Comparison of ENCODE assay signal across 11 cellular contexts in genomic region chr2:152500336-152500735, GRCh38.
DNase-seq lines count a peak whose midpoint lies in the region; ATAC-seq and TF ChIP-seq lines count a peak whose summit lies in the region.
"Had no signal": no experiment of that assay in that cellular context is flagged by ENCODE, and none has a peak within 500 bp of the region (broad histone marks: within the 10 kb centered on the region; RNA-seq: fewer than 3 reads in every experiment).

No MANE protein-coding gene starts in this region.

- TF ChIP-seq CTCF in mesothelial cell of epicardium (IDR thresholded peaks at IDR 0.05; ENCODE audit: unreplicated experiment) = no peak
- no peak for TF ChIP-seq CTCF in testis (IDR thresholded peaks at IDR 0.05)

- 65 to 79% methylated on average over 11 to 12 of the region's 12 CpGs for WGBS in testis, 2 donors

- peaks cover 26% of the 10 kb centered on the region for H3K4me1 Mint-ChIP-seq in mesothelial cell of epicardium
- H3K4me1 Mint-ChIP-seq: CD4-positive, alpha-beta memory T cell had no signal

- H3K4me1 ChIP-seq in testis = peaks cover 18% of the 10 kb centered on the region

- ATAC-seq in HG02588 (IDR thresholded peaks at IDR 0.05; ENCODE audit: unreplicated experiment) = peak; percentile 8
- ATAC-seq in HG03571 (IDR thresholded peaks at IDR 0.05; ENCODE audit: unreplicated experiment) = no peak
- ATAC-seq: activated naive CD4-positive, alpha-beta T cell treated with anti-CD3 and anti-CD28 coated beads, Interleukin-2, amount 50 U/mL, for 72 hours; SK-N-SH treated with all-trans-retinoic acid at 6 μM for 48 hours had no signal

- H3K36me3 Mint-ChIP-seq in mesothelial cell of epicardium = peaks cover 18% of the 10 kb centered on the region
- H3K36me3 Mint-ChIP-seq: activated naive CD4-positive, alpha-beta T cell treated with anti-CD3 and anti-CD28 coated beads, Interleukin-2, amount 50 U/mL, for 72 hours; CD4-positive, alpha-beta memory T cell had no signal

- no peak for TF ChIP-seq POLR2A in testis (IDR thresholded peaks at IDR 0.05)

- peak overlapping the region; percentile 19 for H3K27ac Mint-ChIP-seq in mesothelial cell of epicardium
- H3K27ac Mint-ChIP-seq: activated naive CD4-positive, alpha-beta T cell treated with anti-CD3 and anti-CD28 coated beads, Interleukin-2, amount 50 U/mL, for 72 hours; CD4-positive, alpha-beta memory T cell had no signal

- H3K9me3 Mint-ChIP-seq in mesothelial cell of epicardium = peaks cover 35% of the 10 kb centered on the region
- H3K9me3 Mint-ChIP-seq: activated naive CD4-positive, alpha-beta T cell treated with anti-CD3 and anti-CD28 coated beads, Interleukin-2, amount 50 U/mL, for 72 hours had no signal

- H3K27me3 Mint-ChIP-seq in mesothelial cell of epicardium (ENCODE audit: low read depth) = no peaks in the 10 kb centered on the region

- H3K4me3 Mint-ChIP-seq in mesothelial cell of epicardium = no peak overlapping the region
- H3K4me3 Mint-ChIP-seq: CD4-positive, alpha-beta memory T cell had no signal

- peak overlapping the region; percentile 69 for H3K27ac ChIP-seq in caudate nucleus (ENCODE audit: low read depth, low read length)
- peak overlapping the region; percentile 18 to 74 for H3K27ac ChIP-seq in testis
- H3K27ac ChIP-seq: WERI-Rb-1 had no signal

- no peaks in the 10 kb centered on the region for H3K36me3 ChIP-seq in testis (ENCODE audit: low read depth, missing control alignments)
- H3K36me3 ChIP-seq: WERI-Rb-1 had no signal

- no peaks in the 10 kb centered on the region for H3K27me3 ChIP-seq in testis

- no peak overlapping the region for H3K4me3 ChIP-seq in testis

- intact Hi-C loops in testis (cut with DNase I; ENCODE audit: low total_unique reads) = no loop called here

- DNase-seq in caudate nucleus (lab: John Stamatoyannopoulos, UW) (no peak), mesothelial cell of epicardium (ENCODE audit: low spot score in 2 of 2, unreplicated experiment in 2 of 2) (no peak), testis (no peak), NCI-H1436 treated with DMSO at 0.1 percent for 48 hours (lab: John Stamatoyannopoulos, UW) (no peak), middle frontal gyrus (ENCODE audit: extremely low spot score, low spot score) (no peak)
- DNase-seq: CD4-positive, alpha-beta memory T cell; WERI-Rb-1 had no signal

- no peaks in the 10 kb centered on the region for H3K9me3 ChIP-seq in testis
